In the genomic region with DNA sequence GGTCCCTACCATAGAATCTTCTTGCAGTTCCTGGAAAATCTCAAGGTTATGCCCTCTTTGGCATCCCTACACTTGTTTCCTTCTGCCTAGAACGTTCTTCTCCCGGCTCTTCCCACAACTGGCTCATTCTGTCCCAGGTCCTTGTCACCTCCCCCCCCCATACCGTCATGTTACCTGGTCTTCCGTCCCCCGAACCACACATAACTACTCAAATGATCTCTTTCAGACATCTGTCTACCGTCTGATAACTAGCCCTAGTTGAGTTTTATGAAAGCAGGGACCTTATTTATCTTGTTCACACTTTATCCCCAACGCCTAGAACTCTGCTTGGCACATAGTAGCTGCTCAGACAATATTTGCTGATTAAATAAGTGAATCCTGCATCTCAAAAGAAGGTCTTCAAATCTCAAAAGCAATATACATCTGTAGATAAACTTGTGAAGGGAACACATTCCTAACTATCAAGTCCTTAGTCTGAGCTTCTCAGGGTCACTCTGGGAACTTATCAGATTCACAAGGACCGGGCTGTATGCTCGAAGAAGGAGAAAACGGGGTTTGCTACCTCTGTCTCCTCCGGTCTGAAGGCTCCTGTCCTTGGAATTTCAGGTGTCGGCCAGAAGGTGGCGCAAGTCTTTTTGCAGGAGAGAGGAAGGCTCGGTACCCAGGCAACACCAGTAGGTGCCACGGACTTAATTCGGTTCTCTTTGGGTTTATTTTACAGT, we compare ENCODE assay signal across 9 cellular contexts. TPM values are rescaled to one million over a fixed set of nuclear protein-coding genes. Genes with fewer than 3 reads are reported as not detected.
A peak's percentile ranks its signal among the peaks of the same experiment; 100 is the strongest.
DNase-seq lines count a peak whose midpoint lies in the region; ATAC-seq, FAIRE-seq and TF ChIP-seq lines count a peak whose summit lies in the region.
"Had no signal": no experiment of that assay in that cellular context is flagged by ENCODE, and none has a peak within 500 bp of the region (broad histone marks: within the 10 kb centered on the region; RNA-seq: fewer than 3 reads in every experiment).

No MANE protein-coding gene starts in this region.

- H3K4me1 Mint-ChIP-seq in natural killer cell: peaks cover 60 to 65% of the 10 kb centered on the region in 2 donors
- H3K4me1 Mint-ChIP-seq in stimulated activated naive B cell treated with anti-CD40 and anti-IgM and Interleukin-4, amounts not matched to agents 10 μg/mL and 1 μg/mL and 100 μg/mL, for 72 hours: peaks cover 18 to 19% of the 10 kb centered on the region in 2 donors

- 0 out of 2 replicates have a peak, but pooled peaks cover 5% of the 10 kb centered on the region for H4K20me1 ChIP-seq in BLaER1
- no peaks in the 10 kb centered on the region for H4K20me1 ChIP-seq in endothelial cell of umbilical vein (replicated peaks; ENCODE audit: control insufficient read depth, extremely low read depth, insufficient read depth, low read length)

- no peak for TF ChIP-seq POLR2A in endothelial cell of umbilical vein (IDR thresholded peaks at IDR 0.05; ENCODE audit: low read depth, low read length)

- POLR2A ChIA-PET in endothelial cell of umbilical vein (lab: Charles Lee): interaction anchor here (0.6 kb wide), 1 partner anchor 9 kb away, joined by 4 read pairs; no protein-coding TSS in a partner anchor

- H3K9ac ChIP-seq in BLaER1 (peak overlapping the region; percentile 16; the same call in 1 of the 2 replicates), endothelial cell of umbilical vein (replicated peaks; ENCODE audit: extremely low read depth, insufficient read depth, low read length) (no peak overlapping the region)

- H2AFZ ChIP-seq in endothelial cell of umbilical vein (ENCODE audit: low read depth, low read length): peak overlapping the region; percentile 57

- dilution Hi-C loops in endothelial cell of umbilical vein (cut with MboI; ENCODE audit: extremely low pct_ligation_motif_present, low sequenced_read_pairs): no loop called here

- H3K79me2 ChIP-seq in endothelial cell of umbilical vein (ENCODE audit: control insufficient read depth, insufficient read depth, low read length): no peaks in the 10 kb centered on the region

- no peaks in the 10 kb centered on the region for H3K9me3 Mint-ChIP-seq in natural killer cell
- no peaks in the 10 kb centered on the region for H3K9me3 Mint-ChIP-seq in stimulated activated naive B cell treated with anti-CD40 and anti-IgM and Interleukin-4, amounts not matched to agents 10 μg/mL and 1 μg/mL and 100 μg/mL, for 72 hours

- peak; percentile 91 for FAIRE-seq in endothelial cell of umbilical vein (lab: Jason Lieb, UNC)

- intact Hi-C loops in endothelial cell of umbilical vein (cut with micrococcal nuclease): loop anchor here (1.0 to 5.0 kb wide), 8 partner anchors 42 to 366 kb away; no protein-coding TSS in a partner anchor
- intact Hi-C loops in natural killer cell (cut with micrococcal nuclease): loop anchor here (1.0 kb wide), 3 partner anchors 10 to 155 kb away; no protein-coding TSS in a partner anchor

- no peaks in the 10 kb centered on the region for H3K27me3 Mint-ChIP-seq in natural killer cell (ENCODE audit: low read depth in 2 of 2)
- H3K27me3 Mint-ChIP-seq in stimulated activated naive B cell treated with anti-CD40 and anti-IgM and Interleukin-4, amounts not matched to agents 10 μg/mL and 1 μg/mL and 100 μg/mL, for 72 hours: peaks cover 0 to 10% of the 10 kb centered on the region in 2 donors

- ATAC-seq in GM19043 (IDR thresholded peaks at IDR 0.05; ENCODE audit: low read depth, unreplicated experiment) (peak; percentile 86), HG03432 (IDR thresholded peaks at IDR 0.05; ENCODE audit: unreplicated experiment) (peak; percentile 83), natural killer cell (peak; percentile 69 to 78 (median 76))
- peak; percentile 96 for ATAC-seq in stimulated activated naive B cell treated with anti-CD40 and anti-IgM and Interleukin-4, amounts not matched to agents 10 μg/mL and 1 μg/mL and 100 μg/mL, for 72 hours (replicated peaks)

- H3K9me1 ChIP-seq in endothelial cell of umbilical vein (replicated peaks; ENCODE audit: control insufficient read depth, extremely low read depth, insufficient read depth, low read length): no peaks in the 10 kb centered on the region

- H3K36me3 Mint-ChIP-seq in natural killer cell: peaks cover 47% of the 10 kb centered on the region
- H3K36me3 Mint-ChIP-seq in stimulated activated naive B cell treated with anti-CD40 and anti-IgM and Interleukin-4, amounts not matched to agents 10 μg/mL and 1 μg/mL and 100 μg/mL, for 72 hours: peaks cover 9 to 29% of the 10 kb centered on the region in 2 donors

- CTCF ChIA-PET in endothelial cell of umbilical vein (lab: Charles Lee): interaction anchor here (0.6 to 4.8 kb wide), 20 partner anchors 11 to 686 kb away, joined by 3 to 32 read pairs (median 5); no protein-coding TSS in a partner anchor

- H3K27ac ChIP-seq in BLaER1: no peak overlapping the region
- no peak overlapping the region for H3K27ac ChIP-seq in endothelial cell of umbilical vein (ENCODE audit: insufficient read depth, low read depth, low read length)
- H3K27ac ChIP-seq: SK-N-MC had no signal

- H3K9me3 ChIP-seq in BLaER1: no peaks in the 10 kb centered on the region
- H3K9me3 ChIP-seq in endothelial cell of umbilical vein (replicated peaks; ENCODE audit: control insufficient read depth, insufficient read depth, low read length): no peaks in the 10 kb centered on the region

- H3K27me3 ChIP-seq in BLaER1 (no peaks in the 10 kb centered on the region), endothelial cell of umbilical vein (ENCODE audit: control insufficient read depth in 2 of 2, insufficient read depth in 2 of 2, low read length in 2 of 2) (peaks cover 17 to 35% of the 10 kb centered on the region in 2 experiments)

- H3K4me3 ChIP-seq in BLaER1: no peak overlapping the region
- H3K4me3 ChIP-seq in endothelial cell of umbilical vein (replicated peaks in 1 of 3; ENCODE audit: insufficient read depth in 1 of 3, low read depth in 1 of 3, low read length in 3 of 3): no peak overlapping the region
- H3K4me3 ChIP-seq: SK-N-MC had no signal

- H3K4me2 ChIP-seq in BLaER1 (peak overlapping the region; percentile 29), endothelial cell of umbilical vein (ENCODE audit: insufficient read depth, low read length) (peak overlapping the region; percentile 56)

- DNase-seq in NK-92 (lab: John Stamatoyannopoulos, UW; ENCODE audit: unreplicated experiment) (peak; percentile 19), endothelial cell of umbilical vein (ENCODE audit: low read depth, low spot score) (peak; percentile 75), natural killer cell (peak; percentile 71)
- peak; percentile 72 for DNase-seq in activated CD8-positive, alpha-beta memory T cell treated with anti-CD3 and anti-CD28 coated beads, Interleukin-2, amount 50 U/mL, for 1 hour (ENCODE audit: extremely low read depth)
- DNase-seq in stimulated activated naive B cell treated with anti-CD40 and anti-IgM and Interleukin-4, amounts not matched to agents 10 μg/mL and 1 μg/mL and 100 μg/mL, for 72 hours: peak; percentile 64

- H3K4me1 ChIP-seq in BLaER1: peaks cover 49% of the 10 kb centered on the region
- H3K4me1 ChIP-seq in endothelial cell of umbilical vein (ENCODE audit: control insufficient read depth, extremely low read depth, insufficient read depth, low read length): no peaks in the 10 kb centered on the region

- H3K36me3 ChIP-seq in BLaER1 (peaks cover 88% of the 10 kb centered on the region), endothelial cell of umbilical vein (ENCODE audit: control insufficient read depth in 2 of 2, extremely low read depth in 1 of 2, insufficient read depth in 2 of 2, low read length in 2 of 2) (no peaks in the 10 kb centered on the region)

- TF ChIP-seq CTCF in endothelial cell of umbilical vein (IDR thresholded peaks at IDR 0.05; ENCODE audit: extremely low read depth in 1 of 2, insufficient read depth in 1 of 2, low read depth in 1 of 2, low read length in 2 of 2): peak; percentile 81 to 83
- TF ChIP-seq CTCF in natural killer cell (IDR thresholded peaks at IDR 0.05): peak; percentile 77

- peak overlapping the region; percentile 79 for H3K4me3 Mint-ChIP-seq in natural killer cell
- H3K4me3 Mint-ChIP-seq in stimulated activated naive B cell treated with anti-CD40 and anti-IgM and Interleukin-4, amounts not matched to agents 10 μg/mL and 1 μg/mL and 100 μg/mL, for 72 hours: peak overlapping the region in 1 of 2 donors; percentile 14

- H3K27ac Mint-ChIP-seq in natural killer cell: peak overlapping the region; percentile 94 to 99
- H3K27ac Mint-ChIP-seq in stimulated activated naive B cell treated with anti-CD40 and anti-IgM and Interleukin-4, amounts not matched to agents 10 μg/mL and 1 μg/mL and 100 μg/mL, for 72 hours: peak overlapping the region; percentile 56

- no TSS peak for BruUV-seq in endothelial cell of umbilical vein (replicated peaks; lab: Mats Ljungman, UMichigan)

TF ChIP-seq in endothelial cell of umbilical vein, 7 proteins besides CTCF, POLR2A, EP300 and RAD21 (continues in another document):
- no peak for TF ChIP-seq GATA2 (IDR thresholded peaks at IDR 0.05; ENCODE audit: insufficient read depth, insufficient read length, low read depth, low read length)
- no peak for TF ChIP-seq JUN (IDR thresholded peaks at IDR 0.05; ENCODE audit: borderline replicate concordance, insufficient read depth, insufficient read length, low read depth)
- TF ChIP-seq EZH2 (IDR thresholded peaks at IDR 0.05; ENCODE audit: borderline replicate concordance, low read depth, low read length, severe bottlenecking): no peak
- no peak for TF ChIP-seq POLR2AphosphoS5 (IDR thresholded peaks at IDR 0.05; ENCODE audit: insufficient read depth, low read depth, low read length)
- TF ChIP-seq MYC (IDR thresholded peaks at IDR 0.05; ENCODE audit: low read depth, low read length): no peak

RNA-seq across cellular contexts. Expression of gene LCP2, which starts 30.0 kb away (rescaled TPM):
- total RNA-seq in endothelial cell of umbilical vein: not detected in 2 replicates
- polyA plus RNA-seq in endothelial cell of umbilical vein: not detected in 2 replicates
- polyA plus RNA-seq in endothelial cell of umbilical vein (2011; cell fraction: cytosol; rRNA removed): 0.05 TPM in 1 of 2 replicates, not detected in the other
- polyA plus RNA-seq in endothelial cell of umbilical vein (2011; cell fraction: nucleus; rRNA removed): not detected in 2 replicates
- polyA plus RNA-seq in endothelial cell of umbilical vein (2012): 0.26 TPM in 1 of 2 replicates, not detected in the other
- 0.22 and 0.83 TPM in 2 replicates for polyA minus RNA-seq in endothelial cell of umbilical vein
- not detected for polyA minus RNA-seq in endothelial cell of umbilical vein (2011; cell fraction: cytosol; rRNA and poly(A)+ RNA removed)
- not detected in 2 replicates for polyA minus RNA-seq in endothelial cell of umbilical vein (2011; cell fraction: nucleus; rRNA and poly(A)+ RNA removed)
- 100 to 1,000 TPM; 376 to 488 (median 450) TPM for total RNA-seq in natural killer cell

RNA-seq across cellular contexts. Expression of gene C5orf58, which starts 34.8 kb away (rescaled TPM):
- total RNA-seq in endothelial cell of umbilical vein (not detected in 2 replicates), natural killer cell (not detected)
- not detected in 2 replicates for polyA plus RNA-seq in endothelial cell of umbilical vein
- polyA plus RNA-seq in endothelial cell of umbilical vein (2011; cell fraction: cytosol; rRNA removed): not detected in 2 replicates
- not detected in 2 replicates for polyA plus RNA-seq in endothelial cell of umbilical vein (2011; cell fraction: nucleus; rRNA removed)
- not detected in 2 replicates for polyA plus RNA-seq in endothelial cell of umbilical vein (2012)
- not detected in 2 replicates for polyA minus RNA-seq in endothelial cell of umbilical vein
- not detected for polyA minus RNA-seq in endothelial cell of umbilical vein (2011; cell fraction: cytosol; rRNA and poly(A)+ RNA removed)
- not detected in 2 replicates for polyA minus RNA-seq in endothelial cell of umbilical vein (2011; cell fraction: nucleus; rRNA and poly(A)+ RNA removed)

Comparison
In these comparisons a context has a peak if more than half of its experiments do, and no peak if none do; other contexts are left out.
1. DNase-seq: peak in every context shown above with its lines; median percentile 75 in endothelial cell of umbilical vein; 72 in activated CD8-positive, alpha-beta memory T cell treated with anti-CD3 and anti-CD28 coated beads, Interleukin-2, amount 50 U/mL, for 1 hour; 71 in natural killer cell; 64 in stimulated activated naive B cell treated with anti-CD40 and anti-IgM and Interleukin-4, amounts not matched to agents 10 μg/mL and 1 μg/mL and 100 μg/mL, for 72 hours; 19 in NK-92.
2. RNA of gene LCP2, which starts 30.0 kb away (total RNA-seq): 376 to 488 TPM in natural killer cell; not detected in endothelial cell of umbilical vein; every median in the first group is over 100 times any median in the second.
3. Peak in every context shown above with its lines, with median percentiles within 50 percentile points of each other: ATAC-seq.